2 cellular contexts compared by ENCODE assay signal in genomic region chr2:165294912-165295311, GRCh38.
TF ChIP-seq lines count a peak whose summit lies in the region.

No MANE protein-coding gene starts in this region.

TF ChIP-seq in SK-N-SH, 30 proteins besides CTCF, POLR2A, EP300 and RAD21:
- TF ChIP-seq GABPA (IDR thresholded peaks at IDR 0.05; ENCODE audit: low read depth) (peak; percentile 64), GATA2 (CRISPR knock-in tag; IDR thresholded peaks at IDR 0.05) (no peak), IRF3 (IDR thresholded peaks at IDR 0.05; ENCODE audit: low read depth, low read length) (no peak)

TF ChIP-seq in H1, 55 proteins besides CTCF, POLR2A, EP300 and RAD21 (continued from another document):
- TF ChIP-seq USF2 (IDR thresholded peaks at IDR 0.05; ENCODE audit: low read length) (no peak), FOSL1 (IDR thresholded peaks at IDR 0.05; ENCODE audit: insufficient read depth, low read depth, low read length) (no peak), KDM1A (IDR thresholded peaks at IDR 0.05; ENCODE audit: borderline replicate concordance, low read length) (no peak), BCL11A (IDR thresholded peaks at IDR 0.05; ENCODE audit: low read depth in 2 of 2, low read length in 2 of 2) (no peak), TAF7 (optimal IDR thresholded peaks at IDR 0.05; ENCODE audit: borderline replicate concordance, low read depth, low read length) (no peak), SUZ12 (IDR thresholded peaks at IDR 0.05; ENCODE audit: low read length) (no peak), E2F6 (IDR thresholded peaks at IDR 0.05) (no peak), KDM4A (IDR thresholded peaks at IDR 0.05; ENCODE audit: low read depth, low read length, severe bottlenecking) (no peak), TBP (IDR thresholded peaks at IDR 0.05; ENCODE audit: low read depth, low read length) (no peak), KDM5A (IDR thresholded peaks at IDR 0.05; ENCODE audit: low read length) (no peak), ASH2L (IDR thresholded peaks at IDR 0.05; ENCODE audit: low read length) (no peak), CHD1 (IDR thresholded peaks at IDR 0.05; ENCODE audit: low read depth, low read length) (no peak), CBX8 (IDR thresholded peaks at IDR 0.05; ENCODE audit: borderline replicate concordance, low read depth, low read length) (no peak), JUND (IDR thresholded peaks at IDR 0.05; ENCODE audit: low read length) (no peak), MAFK (IDR thresholded peaks at IDR 0.05; ENCODE audit: low read depth, low read length) (no peak), YY1 (IDR thresholded peaks at IDR 0.05; ENCODE audit: low read depth, low read length) (no peak), SP4 (IDR thresholded peaks at IDR 0.05; ENCODE audit: low read length) (no peak)
